1 cellular context compared by ENCODE assay signal in genomic region chr6:31559958-31560696, GRCh38.
TF ChIP-seq lines count a peak whose summit lies in the region.

No MANE protein-coding gene starts in this region.

TF ChIP-seq in K562, 482 proteins besides CTCF, POLR2A, EP300 and RAD21 (continued from another document and continues in another):
- no peak for TF ChIP-seq REST (CRISPR knock-in tag; IDR thresholded peaks at IDR 0.05; ENCODE audit: low read depth)
- TF ChIP-seq SREBF2 (CRISPR knock-in tag; IDR thresholded peaks at IDR 0.05): no peak
- no peak for TF ChIP-seq ATF4 (CRISPR knock-in tag; IDR thresholded peaks at IDR 0.05)
- TF ChIP-seq ILF3 (IDR thresholded peaks at IDR 0.05; ENCODE audit: borderline replicate concordance): no peak
- no peak for TF ChIP-seq WHSC1 (IDR thresholded peaks at IDR 0.05; ENCODE audit: low read length)
- TF ChIP-seq GTF2E2 (tag; IDR thresholded peaks at IDR 0.05): no peak
- TF ChIP-seq FOXJ3 (CRISPR knock-in tag; IDR thresholded peaks at IDR 0.05): no peak
- no peak for TF ChIP-seq ZNF263 (CRISPR knock-in tag; IDR thresholded peaks at IDR 0.05; ENCODE audit: borderline replicate concordance)
- no peak for TF ChIP-seq SMAD2 (IDR thresholded peaks at IDR 0.05; ENCODE audit: low read depth, low read length)
- no peak for TF ChIP-seq CREB3 (tag; conservative IDR thresholded peaks at IDR 0.05; ENCODE audit: low read depth)
- TF ChIP-seq NRF1 (conservative IDR thresholded peaks at IDR 0.05 in 1 of 2, IDR thresholded peaks at IDR 0.05 in 1 of 2): no peak
- 0 out of 4 replicates have a peak, but pooled peaks of 1 of the 2 experiments have one; percentile 47 for TF ChIP-seq ZMIZ1 (IDR thresholded peaks at IDR 0.05; ENCODE audit: low read depth in 2 of 2, low read length in 2 of 2)
- TF ChIP-seq ZNF318 (IDR thresholded peaks at IDR 0.05; ENCODE audit: borderline replicate concordance in 1 of 2, low read depth in 1 of 2): no peak
- no peak for TF ChIP-seq CBX1 (IDR thresholded peaks at IDR 0.05; ENCODE audit: low read depth)
- no peak for TF ChIP-seq SIN3A (IDR thresholded peaks at IDR 0.05; ENCODE audit: borderline replicate concordance in 2 of 2, control insufficient read depth in 1 of 2, low read depth in 2 of 2, low read length in 2 of 2)
- no peak for TF ChIP-seq KDM2B (CRISPR knock-in tag; IDR thresholded peaks at IDR 0.05)
- TF ChIP-seq TBL1XR1 (IDR thresholded peaks at IDR 0.05; ENCODE audit: low read length in 2 of 2): peak in 1 of 2 experiments; percentile 74; a peak in 2 of 4 replicates
- no peak for TF ChIP-seq ID3 (CRISPR knock-in tag; IDR thresholded peaks at IDR 0.05)
- no peak for TF ChIP-seq ID3 (tag; IDR thresholded peaks at IDR 0.05)
- TF ChIP-seq ZC3H8 (IDR thresholded peaks at IDR 0.05): no peak
- no peak for TF ChIP-seq PTBP1 (IDR thresholded peaks at IDR 0.05; ENCODE audit: low read depth, low read length)
- TF ChIP-seq AFF4 (CRISPR knock-in tag; IDR thresholded peaks at IDR 0.05): 0 out of 2 replicates have a peak, but pooled peaks have one; percentile 12
- TF ChIP-seq CTCFL (IDR thresholded peaks at IDR 0.05; ENCODE audit: borderline replicate concordance, insufficient read depth, low read depth, low read length, poor library complexity, severe bottlenecking): no peak
- TF ChIP-seq POLR3G (IDR thresholded peaks at IDR 0.05; ENCODE audit: extremely low read depth, insufficient read length, insufficient replicate concordance): no peak
- TF ChIP-seq MED1 (CRISPR knock-in tag; IDR thresholded peaks at IDR 0.05; ENCODE audit: borderline replicate concordance): no peak
